8 cellular contexts compared by ENCODE assay signal in genomic region chr12:6537580-6538419, GRCh38. TPM values are rescaled to one million over a fixed set of nuclear protein-coding genes. Genes with fewer than 3 reads are reported as not detected.
DNase-seq lines count a peak whose midpoint lies in the region; ATAC-seq and TF ChIP-seq lines count a peak whose summit lies in the region.
"Not testable (repeated sequence)": the region's sequence is repeated elsewhere in the genome, so short reads cannot be mapped to it uniquely, and the experiment has no call there.

No MANE protein-coding gene starts in this region.

- 0% methylated on average over 1 of the region's 17 CpGs for WGBS in right lobe of liver (ENCODE audit: insufficient coverage, low coverage, low lambda C conversion rate, missing lambda C conversion rate)

- H3K4me3 Mint-ChIP-seq in activated T-cell treated with anti-CD3 and anti-CD28 coated beads, Interleukin-2, amount 50 U/mL, for 4 hours, result peak overlapping the region; percentile 97

- intact Hi-C loops in right lobe of liver (cut with DNase I), result loop anchor here in 1 of 2 donors (10.0 kb wide), 1 partner anchor 203 kb away; no protein-coding TSS in a partner anchor

- peak; percentile 72 for TF ChIP-seq CTCF in GM12875 (IDR thresholded peaks at IDR 0.05; ENCODE audit: borderline replicate concordance, insufficient read depth, low read depth, low read length)
- peak; percentile 77 to 87 (median 86) for TF ChIP-seq CTCF in right lobe of liver (IDR thresholded peaks at IDR 0.05)

- peak; percentile 57 for DNase-seq in A172 (ENCODE audit: low spot score)
- DNase-seq in NCI-H146 (lab: John Stamatoyannopoulos, UW), result peak; percentile 92
- peak; percentile 82 for DNase-seq in SK-MEL-5 (ENCODE audit: low read depth, low spot score)
- peak; percentile 83 for DNase-seq in activated T-cell treated with anti-CD3 and anti-CD28 coated beads, Interleukin-2, amount 50 U/mL, for 4 hours
- DNase-seq in effector CD8-positive, alpha-beta T cell (lab: John Stamatoyannopoulos, UW), result peak; percentile 75
- DNase-seq in right lobe of liver, result peak; percentile 69 to 80 (median 78)
- DNase-seq in stimulated activated CD4-positive, alpha-beta T cell treated with anti-CD3 and anti-CD28 coated beads, Interleukin-15, amount 100 ng/mL, for 48 hours (ENCODE audit: low read depth in 2 of 2), result peak; percentile 69 to 78

- not testable (repeated sequence) for H3K9me3 ChIP-seq in right lobe of liver

- not testable (repeated sequence) for H3K9me3 Mint-ChIP-seq in activated T-cell treated with anti-CD3 and anti-CD28 coated beads, Interleukin-2, amount 50 U/mL, for 4 hours

- peaks cover 64% of the 10 kb centered on the region for H3K4me1 Mint-ChIP-seq in activated T-cell treated with anti-CD3 and anti-CD28 coated beads, Interleukin-2, amount 50 U/mL, for 4 hours (ENCODE audit: low read depth)

- H3K4me3 ChIP-seq in GM12875 (ENCODE audit: low read depth, low read length), result peak overlapping the region; percentile 93
- not testable (repeated sequence) for H3K4me3 ChIP-seq in right lobe of liver

- in situ Hi-C loops in SK-MEL-5 (cut with HindIII; ENCODE audit: low pct_unique_long_range_greater_than_20kb, low sequenced_read_pairs), result not testable (repeated sequence)

- H3K27ac ChIP-seq in right lobe of liver, result peak overlapping the region; percentile 44 to 59 (median 49)

- H3K4me1 ChIP-seq in right lobe of liver, result peaks cover 5 to 41% (median 17%) of the 10 kb centered on the region in 4 donors

- not testable (repeated sequence) for TF ChIP-seq POLR2A in right lobe of liver (IDR thresholded peaks at IDR 0.05)

- ATAC-seq in activated T-cell treated with anti-CD3 and anti-CD28 coated beads, Interleukin-2, amount 50 U/mL, for 4 hours; right lobe of liver: not testable (repeated sequence)

- not testable (repeated sequence) for H3K27me3 ChIP-seq in right lobe of liver

- not testable (repeated sequence) for H3K27me3 Mint-ChIP-seq in activated T-cell treated with anti-CD3 and anti-CD28 coated beads, Interleukin-2, amount 50 U/mL, for 4 hours (ENCODE audit: low read depth)

- peaks cover 25% of the 10 kb centered on the region for H3K36me3 Mint-ChIP-seq in activated T-cell treated with anti-CD3 and anti-CD28 coated beads, Interleukin-2, amount 50 U/mL, for 4 hours (ENCODE audit: insufficient read depth)

- peaks cover 7 to 33% (median 22%) of the 10 kb centered on the region in 4 donors for H3K36me3 ChIP-seq in right lobe of liver

RNA-seq across cellular contexts. Expression of gene GAPDH, which starts 3.5 kb away (rescaled TPM):
- total RNA-seq in A172 (2014; rRNA removed; shearing (Covaris generic)), result 3,748 and 4,015 TPM in 2 replicates
- 9,488 and 9,829 TPM in 2 replicates for total RNA-seq in SK-MEL-5 (2014; rRNA removed; shearing (Covaris generic))
- polyA plus RNA-seq in SK-MEL-5 (2015; cell fraction: cytosol; rRNA removed), result 11,028 and 11,713 TPM in 2 replicates
- polyA plus RNA-seq in SK-MEL-5 (2015; cell fraction: nucleus; rRNA removed), result 3,036 and 3,118 TPM in 2 replicates
- total RNA-seq in activated T-cell treated with anti-CD3 and anti-CD28 coated beads, Interleukin-2, amount 50 U/mL, for 4 hours, result 1,000 to 10,000 TPM; 4,635 to 5,387 (median 5,019) TPM
- 1,000 to 10,000 TPM in 4 of 6 experiments, 100 to 1,000 TPM in 2; 788 to 3,247 (median 1,580) TPM for total RNA-seq in right lobe of liver

RNA-seq across cellular contexts. Expression of gene IFFO1, which starts 18.0 kb away (rescaled TPM):
- total RNA-seq in A172 (2014; rRNA removed; shearing (Covaris generic)), result 2.1 TPM in 2 replicates
- 6.2 and 7.5 TPM in 2 replicates for total RNA-seq in SK-MEL-5 (2014; rRNA removed; shearing (Covaris generic))
- polyA plus RNA-seq in SK-MEL-5 (2015; cell fraction: cytosol; rRNA removed), result 10.1 and 13.0 TPM in 2 replicates
- 196 and 209 TPM in 2 replicates for polyA plus RNA-seq in SK-MEL-5 (2015; cell fraction: nucleus; rRNA removed)
- 10 to 100 TPM in 1 of 3 donors, 1 to 10 TPM in 2; 8.5 to 10.2 (median 9.8) TPM for total RNA-seq in activated T-cell treated with anti-CD3 and anti-CD28 coated beads, Interleukin-2, amount 50 U/mL, for 4 hours
- 1 to 10 TPM; 5.5 to 9.3 (median 7.4) TPM for total RNA-seq in right lobe of liver

RNA-seq across cellular contexts. Expression of gene NOP2, which starts 30.3 kb away (rescaled TPM):
- total RNA-seq in A172 (2014; rRNA removed; shearing (Covaris generic)), result 53.9 and 59.8 TPM in 2 replicates
- total RNA-seq in SK-MEL-5 (2014; rRNA removed; shearing (Covaris generic)), result 63.6 and 77.1 TPM in 2 replicates
- polyA plus RNA-seq in SK-MEL-5 (2015; cell fraction: cytosol; rRNA removed), result 47.5 and 57.9 TPM in 2 replicates
- polyA plus RNA-seq in SK-MEL-5 (2015; cell fraction: nucleus; rRNA removed), result 687 and 761 TPM in 2 replicates
- 100 to 1,000 TPM; 267 to 300 (median 270) TPM for total RNA-seq in activated T-cell treated with anti-CD3 and anti-CD28 coated beads, Interleukin-2, amount 50 U/mL, for 4 hours
- 10 to 100 TPM; 12.6 to 20.1 (median 18.5) TPM for total RNA-seq in right lobe of liver

RNA-seq across cellular contexts. Expression of gene NCAPD2, which starts 43.9 kb away (rescaled TPM):
- 46.2 and 60.2 TPM in 2 replicates for total RNA-seq in A172 (2014; rRNA removed; shearing (Covaris generic))
- 53.5 and 56.4 TPM in 2 replicates for total RNA-seq in SK-MEL-5 (2014; rRNA removed; shearing (Covaris generic))
- polyA plus RNA-seq in SK-MEL-5 (2015; cell fraction: cytosol; rRNA removed), result 87.3 and 123 TPM in 2 replicates
- 75.3 and 84.0 TPM in 2 replicates for polyA plus RNA-seq in SK-MEL-5 (2015; cell fraction: nucleus; rRNA removed)
- 10 to 100 TPM; 29.8 to 36.1 (median 32.9) TPM for total RNA-seq in activated T-cell treated with anti-CD3 and anti-CD28 coated beads, Interleukin-2, amount 50 U/mL, for 4 hours
- 10 to 100 TPM in 2 of 6 experiments, 1 to 10 TPM in 4; 6.2 to 40.9 (median 8.4) TPM for total RNA-seq in right lobe of liver

RNA-seq across cellular contexts. Expression of gene MRPL51, which starts 44.7 kb away (rescaled TPM):
- total RNA-seq in A172 (2014; rRNA removed; shearing (Covaris generic)), result 116 and 166 TPM in 2 replicates
- 252 and 261 TPM in 2 replicates for total RNA-seq in SK-MEL-5 (2014; rRNA removed; shearing (Covaris generic))
- 92.9 and 155 TPM in 2 replicates for polyA plus RNA-seq in SK-MEL-5 (2015; cell fraction: cytosol; rRNA removed)
- polyA plus RNA-seq in SK-MEL-5 (2015; cell fraction: nucleus; rRNA removed), result 13.1 and 18.8 TPM in 2 replicates
- total RNA-seq in activated T-cell treated with anti-CD3 and anti-CD28 coated beads, Interleukin-2, amount 50 U/mL, for 4 hours, result 100 to 1,000 TPM; 249 to 262 (median 256) TPM
- 100 to 1,000 TPM in 1 of 6 experiments, 10 to 100 TPM in 5; 38.2 to 104 (median 80.2) TPM for total RNA-seq in right lobe of liver
